8 cellular contexts compared by ENCODE assay signal in the genomic region with DNA sequence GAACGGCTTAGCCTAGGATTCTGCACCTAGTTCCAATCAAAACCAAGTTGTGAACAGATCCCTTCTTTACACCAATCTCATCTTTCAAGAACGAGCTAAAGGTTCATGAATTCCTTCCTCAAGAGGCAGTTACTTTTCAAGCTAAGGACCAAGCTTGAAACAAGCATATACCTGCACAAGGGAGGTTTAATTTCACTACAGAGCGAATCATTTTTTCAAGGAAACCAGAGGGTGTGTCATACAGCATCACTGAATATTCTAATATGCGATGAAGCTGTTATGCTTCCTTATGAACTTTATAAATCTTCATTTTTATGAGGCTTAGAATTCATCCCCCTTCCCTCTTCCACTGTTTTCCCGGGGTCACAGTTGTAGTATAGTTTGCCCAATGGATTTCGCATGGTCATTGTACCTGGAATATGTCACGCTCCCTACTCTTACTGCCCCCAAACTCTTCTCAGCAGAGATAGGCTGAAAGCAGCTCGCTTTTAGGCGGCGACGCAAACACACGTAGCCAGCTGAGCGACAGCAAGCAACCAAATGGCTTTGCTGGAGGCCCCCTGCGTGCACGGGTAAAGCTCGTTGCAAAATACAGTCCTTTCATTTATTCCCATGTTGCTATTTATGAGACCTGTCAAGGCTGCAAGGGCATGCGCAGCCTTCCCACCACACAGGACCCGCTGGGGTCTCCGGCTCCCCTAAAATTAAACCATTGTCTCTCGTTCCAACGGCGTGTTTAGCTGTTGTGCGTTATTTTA. TPM values are rescaled to one million over a fixed set of nuclear protein-coding genes. Genes with fewer than 3 reads are reported as not detected.
DNase-seq lines count a peak whose midpoint lies in the region; ATAC-seq lines count a peak whose summit lies in the region.

No MANE protein-coding gene starts in this region.

- H3K4me3 ChIP-seq in SJCRH30 (peak overlapping the region; percentile 87), rectal smooth muscle tissue (ENCODE audit: low read length) (peak overlapping the region; percentile 91)

- H3K9me3 ChIP-seq in SJCRH30 (replicated peaks), result no peaks in the 10 kb centered on the region

- H3K27me3 ChIP-seq in SJCRH30 (no peaks in the 10 kb centered on the region), rectal smooth muscle tissue (ENCODE audit: control insufficient read depth, insufficient read depth, low read length) (no peaks in the 10 kb centered on the region)

- intact Hi-C loops in left ventricle myocardium superior (cut with micrococcal nuclease), result no loop called here

- ATAC-seq in GM21619 (IDR thresholded peaks at IDR 0.05; ENCODE audit: unreplicated experiment), result peak; percentile 28
- ATAC-seq in left ventricle myocardium superior, result peak; percentile 45

- H3K4me1 ChIP-seq in SJCRH30 (peaks cover 19% of the 10 kb centered on the region), rectal smooth muscle tissue (ENCODE audit: control insufficient read depth, insufficient read depth, low read length) (peaks cover 10% of the 10 kb centered on the region)

- peak overlapping the region; percentile 96 for H3K27ac ChIP-seq in SJCRH30
- H3K27ac ChIP-seq in rectal smooth muscle tissue (ENCODE audit: low read depth, low read length), result peak overlapping the region; percentile 56

- DNase-seq in COLO829 (ENCODE audit: low spot score), result peak; percentile 12
- DNase-seq in Kasumi-1 (lab: John Stamatoyannopoulos, UW), result peak; percentile 67 to 72
- DNase-seq in SJCRH30, result peak; percentile 75 to 77
- peak; percentile 31 for DNase-seq in amniotic epithelial cell (ENCODE audit: low read depth)
- peak; percentile 51 for DNase-seq in left ventricle myocardium superior
- no peak for DNase-seq in middle frontal gyrus (ENCODE audit: extremely low spot score, low spot score)

- H3K36me3 ChIP-seq in SJCRH30, result peaks cover 38% of the 10 kb centered on the region
- H3K36me3 ChIP-seq in rectal smooth muscle tissue (ENCODE audit: control insufficient read depth, insufficient read depth, low read length), result no peaks in the 10 kb centered on the region

- H3K9ac ChIP-seq in rectal smooth muscle tissue (ENCODE audit: low read length), result peak overlapping the region; percentile 76

RNA-seq across cellular contexts. Expression of gene LMBRD2, which starts 0.8 kb away (rescaled TPM):
- 14.9 and 16.4 TPM in 2 replicates for total RNA-seq in SJCRH30 (2014; rRNA removed; shearing (Covaris generic))
- total RNA-seq in left ventricle myocardium superior, result 14.5 TPM

RNA-seq across cellular contexts. Expression of gene SKP2, which starts 1.1 kb away (rescaled TPM):
- 561 and 589 TPM in 2 replicates for total RNA-seq in SJCRH30 (2014; rRNA removed; shearing (Covaris generic))
- total RNA-seq in left ventricle myocardium superior, result 5.4 TPM

Comparison
In these comparisons a context has a peak if more than half of its experiments do, and no peak if none do; other contexts are left out.
1. RNA of gene SKP2, which starts 1.1 kb away (total RNA-seq): 561 to 589 TPM in SJCRH30; 5.4 TPM in left ventricle myocardium superior (single experiment); every median in the first group is over 10 times any median in the second.